Comparison of ENCODE assay signal across 12 cellular contexts in the genomic region with DNA sequence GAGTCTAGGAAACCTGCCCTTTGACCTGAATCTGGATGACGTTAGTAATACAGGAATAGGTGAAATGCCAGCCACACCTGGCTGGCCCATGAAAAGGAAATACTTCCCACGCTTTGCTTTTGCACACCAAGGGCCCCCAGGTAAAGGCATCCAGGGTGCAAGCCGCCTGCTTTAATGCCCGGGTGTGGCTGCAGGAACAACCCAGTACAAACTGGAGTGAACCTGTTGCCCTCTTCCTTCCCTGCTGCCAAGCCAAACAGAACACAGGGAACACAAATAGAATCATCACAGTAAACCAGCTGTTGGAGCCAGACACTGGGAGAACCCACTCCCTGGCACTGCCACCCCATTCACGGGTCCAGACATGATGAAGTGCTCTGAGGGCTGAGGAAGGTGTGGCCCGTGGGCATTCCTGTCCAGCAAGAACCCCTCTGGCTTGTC. TPM values are rescaled to one million over a fixed set of nuclear protein-coding genes. Genes with fewer than 3 reads are reported as not detected.
DNase-seq lines count a peak whose midpoint lies in the region; ATAC-seq, FAIRE-seq and TF ChIP-seq lines count a peak whose summit lies in the region.
"Had no signal": no experiment of that assay in that cellular context is flagged by ENCODE, and none has a peak within 500 bp of the region (broad histone marks: within the 10 kb centered on the region; RNA-seq: fewer than 3 reads in every experiment).

No MANE protein-coding gene starts in this region.

- H3K36me3 ChIP-seq in H1 (ENCODE audit: control insufficient read depth in 2 of 4, insufficient read depth in 4 of 4, low read length in 3 of 4) (no peaks in the 10 kb centered on the region), muscle layer of duodenum (ENCODE audit: control insufficient read depth in 1 of 2, insufficient read depth in 2 of 2, low read length in 2 of 2) (peaks cover 0 to 9% of the 10 kb centered on the region in 2 donors)
- H3K36me3 ChIP-seq: brain microvascular endothelial cell had no signal

- no peak overlapping the region for H4K5ac ChIP-seq in H1 (ENCODE audit: insufficient read length, low read depth, low read length)

- H3K18ac ChIP-seq in H1 (ENCODE audit: extremely low read depth, low read length): peak overlapping the region; percentile 24; the same call in 1 of the 2 replicates

- H3K27ac ChIP-seq in H1 (ENCODE audit: low read depth, low read length): no peak overlapping the region
- H3K27ac ChIP-seq in muscle layer of duodenum (ENCODE audit: low read length): peak overlapping the region; percentile 88
- H3K27ac ChIP-seq: brain microvascular endothelial cell, HL-60 had no signal

- CTCF ChIA-PET in H1 (lab: Charles Lee; ENCODE audit: partially characterized antibody): interaction anchor here (1.0 kb wide), 1 partner anchor 12 kb away, joined by 4 read pairs; no protein-coding TSS in a partner anchor
- CTCF ChIA-PET in activated CD8-positive, alpha-beta memory T cell treated with anti-CD3 and anti-CD28 coated beads, Interleukin-2, amount 10 ng/mL, durations not matched to agents 7 days and 5 days (lab: Charles Lee): interaction anchor here (1.8 kb wide), 1 partner anchor 41 kb away, joined by 5 read pairs; no protein-coding TSS in a partner anchor

- H3K36me3 Mint-ChIP-seq in type B pancreatic cell: no peaks in the 10 kb centered on the region
- H3K36me3 Mint-ChIP-seq in activated CD8-positive, alpha-beta memory T cell treated with anti-CD3 and anti-CD28 coated beads, Interleukin-2, amount 10 ng/mL, durations not matched to agents 7 days and 5 days: no peaks in the 10 kb centered on the region

- TF ChIP-seq CTCF in H1 (IDR thresholded peaks at IDR 0.05; ENCODE audit: control extremely low read depth in 1 of 3, insufficient read depth in 1 of 3, low read depth in 1 of 3, low read length in 3 of 3) (no peak), type B pancreatic cell (conservative IDR thresholded peaks at IDR 0.05) (no peak)

- no peak overlapping the region for H2BK120ac ChIP-seq in H1 (replicated peaks; ENCODE audit: low read depth, low read length)

- H3K4me3 ChIP-seq in H1 (ENCODE audit: extremely low read depth in 1 of 4, insufficient read depth in 2 of 4, low read depth in 3 of 4, low read length in 4 of 4) (no peak overlapping the region), muscle layer of duodenum (ENCODE audit: low read depth in 1 of 2, low read length in 2 of 2) (no peak overlapping the region)

- H3K9me3 Mint-ChIP-seq in type B pancreatic cell: no peaks in the 10 kb centered on the region
- no peaks in the 10 kb centered on the region for H3K9me3 Mint-ChIP-seq in activated CD8-positive, alpha-beta memory T cell treated with anti-CD3 and anti-CD28 coated beads, Interleukin-2, amount 10 ng/mL, durations not matched to agents 7 days and 5 days (ENCODE audit: low read depth)

- no peak overlapping the region for H3K23ac ChIP-seq in H1 (ENCODE audit: insufficient read length)

- no peak overlapping the region for H2BK20ac ChIP-seq in H1 (ENCODE audit: low read length)

- H3K56ac ChIP-seq in H1 (replicated peaks; ENCODE audit: insufficient read length, low read depth, low read length): no peak overlapping the region

- no peaks in the 10 kb centered on the region for H3K27me3 Mint-ChIP-seq in type B pancreatic cell
- peaks cover 45% of the 10 kb centered on the region for H3K27me3 Mint-ChIP-seq in activated CD8-positive, alpha-beta memory T cell treated with anti-CD3 and anti-CD28 coated beads, Interleukin-2, amount 10 ng/mL, durations not matched to agents 7 days and 5 days

- no peak overlapping the region for H2AK5ac ChIP-seq in H1 (ENCODE audit: low read depth, low read length)

- DNase-seq in NCI-H345 (lab: John Stamatoyannopoulos, UW) (peak; percentile 12), NCI-H345 treated with DMSO at 0.1 percent for 48 hours (lab: John Stamatoyannopoulos, UW; ENCODE audit: unreplicated experiment) (no peak), H1 (ENCODE audit: low read depth in 1 of 2, low spot score in 2 of 2) (no peak), type B pancreatic cell (ENCODE audit: extremely low spot score, unreplicated experiment) (no peak)
- DNase-seq in activated CD8-positive, alpha-beta memory T cell treated with anti-CD3 and anti-CD28 coated beads, Interleukin-2, amount 10 ng/mL, durations not matched to agents 7 days and 5 days: no peak
- DNase-seq: activated CD8-positive, alpha-beta memory T cell treated with anti-CD3 and anti-CD28 coated beads, Interleukin-2, amount 50 U/mL, for 4 hours; brain microvascular endothelial cell; NCI-H2081 had no signal

- H2BK12ac ChIP-seq in H1 (ENCODE audit: low read depth, low read length): peak overlapping the region; percentile 12; the same call in 1 of the 2 replicates

- 94% methylated on average over 6 of the region's 6 CpGs; no CpG with 5 or more reads in 1 of the 2 experiments for WGBS in H1 (ENCODE audit: extremely low coverage in 1 of 2, insufficient coverage in 1 of 2, insufficient read length in 1 of 2, insufficient replicate concordance in 2 of 2, low coverage in 1 of 2, low lambda C conversion rate in 2 of 2, missing lambda C conversion rate in 1 of 2), 2 experiments

- H3K23me2 ChIP-seq in H1 (ENCODE audit: low read depth, low read length): peaks cover 5% of the 10 kb centered on the region; the same call in 1 of the 2 replicates

- peak overlapping the region; percentile 92 for H3K27ac Mint-ChIP-seq in type B pancreatic cell
- no peak overlapping the region for H3K27ac Mint-ChIP-seq in activated CD8-positive, alpha-beta memory T cell treated with anti-CD3 and anti-CD28 coated beads, Interleukin-2, amount 10 ng/mL, durations not matched to agents 7 days and 5 days

- H3K79me1 ChIP-seq in H1 (ENCODE audit: low read depth, low read length): no peaks in the 10 kb centered on the region

- H2AFZ ChIP-seq in H1 (ENCODE audit: low read length): 0 out of 2 replicates have a peak overlapping the region, but pooled peaks have one; percentile 14

- no peak for FAIRE-seq in H1 (lab: Jason Lieb, UNC)

- no peak for TF ChIP-seq EP300 in H1 (IDR thresholded peaks at IDR 0.05; ENCODE audit: borderline replicate concordance in 1 of 2, low read depth in 2 of 2, low read length in 2 of 2)

- no peak for TF ChIP-seq RAD21 in H1 (IDR thresholded peaks at IDR 0.05 in 1 of 2, conservative IDR thresholded peaks at IDR 0.05 in 1 of 2; ENCODE audit: low read depth in 2 of 2, low read length in 2 of 2)

- peak overlapping the region; percentile 32; the same call in 1 of the 2 replicates for H2BK15ac ChIP-seq in H1 (ENCODE audit: low read length)

- no peak overlapping the region for H4K8ac ChIP-seq in H1 (ENCODE audit: extremely low read depth, insufficient read depth, low read length)

- H3K4me1 Mint-ChIP-seq in type B pancreatic cell (ENCODE audit: unreplicated experiment): peaks cover 37% of the 10 kb centered on the region
- peaks cover 24% of the 10 kb centered on the region for H3K4me1 Mint-ChIP-seq in activated CD8-positive, alpha-beta memory T cell treated with anti-CD3 and anti-CD28 coated beads, Interleukin-2, amount 10 ng/mL, durations not matched to agents 7 days and 5 days

- H3K14ac ChIP-seq in H1 (ENCODE audit: insufficient read length): no peak overlapping the region

- H3K4me1 ChIP-seq in H1 (replicated peaks in 1 of 4; ENCODE audit: control insufficient read depth in 3 of 4, insufficient read depth in 4 of 4, low read length in 3 of 4): peaks cover 0 to 11% (median 6%) of the 10 kb centered on the region in 4 experiments; a peak in 6 of 7 replicates
- peaks cover 0 to 2% of the 10 kb centered on the region in 2 donors for H3K4me1 ChIP-seq in muscle layer of duodenum (ENCODE audit: control insufficient read depth in 1 of 2, insufficient read depth in 2 of 2, low read length in 2 of 2)

- H2BK5ac ChIP-seq in H1 (ENCODE audit: low read depth, low read length): no peak overlapping the region

- no peak overlapping the region for H3K9ac ChIP-seq in H1 (replicated peaks in 1 of 4; ENCODE audit: extremely low read depth in 1 of 4, low read depth in 3 of 4, low read length in 3 of 4)

- no peak overlapping the region for H4K91ac ChIP-seq in H1 (replicated peaks; ENCODE audit: insufficient read length, low read length)

- H3K9me3 ChIP-seq in H1 (ENCODE audit: insufficient read depth in 2 of 2, low read depth in 1 of 2, low read length in 1 of 2) (no peaks in the 10 kb centered on the region), muscle layer of duodenum (ENCODE audit: control insufficient read depth in 1 of 2, low read length in 2 of 2) (no peaks in the 10 kb centered on the region)

- ATAC-seq in GM18517 (IDR thresholded peaks at IDR 0.05; ENCODE audit: unreplicated experiment) (no peak), HG03135 (IDR thresholded peaks at IDR 0.05; ENCODE audit: unreplicated experiment) (no peak)
- no peak for ATAC-seq in activated CD8-positive, alpha-beta memory T cell treated with anti-CD3 and anti-CD28 coated beads, Interleukin-2, amount 10 ng/mL, durations not matched to agents 7 days and 5 days

- peak overlapping the region; percentile 73 for H3K4me3 Mint-ChIP-seq in type B pancreatic cell
- no peak overlapping the region for H3K4me3 Mint-ChIP-seq in activated CD8-positive, alpha-beta memory T cell treated with anti-CD3 and anti-CD28 coated beads, Interleukin-2, amount 10 ng/mL, durations not matched to agents 7 days and 5 days

- H3K4ac ChIP-seq in H1 (replicated peaks; ENCODE audit: insufficient read length, low read depth, low read length): no peak overlapping the region

- H3K79me2 ChIP-seq in H1 (ENCODE audit: control insufficient read depth in 1 of 2, insufficient read depth in 2 of 2, low read length in 2 of 2): no peaks in the 10 kb centered on the region

- no peak for TF ChIP-seq POLR2A in H1 (IDR thresholded peaks at IDR 0.05; ENCODE audit: control extremely low read depth in 1 of 2, low read depth in 2 of 2, low read length in 2 of 2)

- no peaks in the 10 kb centered on the region for H3K27me3 ChIP-seq in H1 (replicated peaks in 1 of 4; ENCODE audit: control insufficient read depth in 3 of 4, extremely low read depth in 1 of 4, insufficient read depth in 3 of 4, low read length in 3 of 4)
- no peaks in the 10 kb centered on the region for H3K27me3 ChIP-seq in muscle layer of duodenum (ENCODE audit: low read depth, low read length)
- H3K27me3 ChIP-seq: brain microvascular endothelial cell had no signal

- no peak overlapping the region for H3K4me2 ChIP-seq in H1 (ENCODE audit: insufficient read depth in 1 of 2, low read depth in 2 of 2, low read length in 2 of 2)

- H4K20me1 ChIP-seq in H1 (replicated peaks in 1 of 2; ENCODE audit: control insufficient read depth in 1 of 2, insufficient read depth in 2 of 2, low read length in 2 of 2): no peaks in the 10 kb centered on the region

- POLR2A ChIA-PET in H1 (lab: Charles Lee; ENCODE audit: partially characterized antibody): interaction anchor here (1.4 to 2.7 kb wide), 3 partner anchors 15 to 26 kb away, joined by 3 to 8 read pairs (median 4); no protein-coding TSS in a partner anchor

RNA-seq across cellular contexts. Expression of gene FOS, which starts 24.2 kb away (rescaled TPM):
- total RNA-seq in H1 (2021; fragmentation: NEBNext Ultra II Directional; extraction: Animal tissue kit (Norgen Biotek cat#: 25700)): 51.5 and 51.8 TPM in 2 replicates
- 50.2 and 74.5 TPM in 2 replicates for polyA plus RNA-seq in H1 (2011; rRNA removed)
- 29.8 TPM for polyA plus RNA-seq in H1 (2011; cell fraction: cytosol; rRNA removed)
- 236 TPM for polyA plus RNA-seq in H1 (2011; cell fraction: nucleus; rRNA removed)
- 36.4 to 90.0 TPM (median 56.1 TPM) in 4 replicates for polyA plus RNA-seq in H1 (2012, experiment 1 of 2)
- 60.5 TPM for polyA plus RNA-seq in H1 (2012, experiment 2 of 2)
- polyA plus RNA-seq in H1 (2013, experiment 1 of 2): 8.6 TPM
- 8.3 TPM for polyA plus RNA-seq in H1 (2013, experiment 2 of 2)
- polyA minus RNA-seq in H1 (2011; rRNA and poly(A)+ RNA removed): 35.8 and 91.1 TPM in 2 replicates
- 38.5 TPM for polyA minus RNA-seq in H1 (2011; cell fraction: cytosol; rRNA and poly(A)+ RNA removed)
- 604 TPM for polyA minus RNA-seq in H1 (2011; cell fraction: nucleus; rRNA and poly(A)+ RNA removed)
- total RNA-seq in type B pancreatic cell (ENCODE audit: low replicate concordance): 214 and 974 TPM in 2 replicates
- 10 to 100 TPM in 1 of 2 experiments, 1 to 10 TPM in 1; 6.9 to 78.6 TPM for total RNA-seq in activated CD8-positive, alpha-beta memory T cell treated with anti-CD3 and anti-CD28 coated beads, Interleukin-2, amount 10 ng/mL, durations not matched to agents 7 days and 5 days
